22 cellular contexts compared by ENCODE assay signal in the genomic region with DNA sequence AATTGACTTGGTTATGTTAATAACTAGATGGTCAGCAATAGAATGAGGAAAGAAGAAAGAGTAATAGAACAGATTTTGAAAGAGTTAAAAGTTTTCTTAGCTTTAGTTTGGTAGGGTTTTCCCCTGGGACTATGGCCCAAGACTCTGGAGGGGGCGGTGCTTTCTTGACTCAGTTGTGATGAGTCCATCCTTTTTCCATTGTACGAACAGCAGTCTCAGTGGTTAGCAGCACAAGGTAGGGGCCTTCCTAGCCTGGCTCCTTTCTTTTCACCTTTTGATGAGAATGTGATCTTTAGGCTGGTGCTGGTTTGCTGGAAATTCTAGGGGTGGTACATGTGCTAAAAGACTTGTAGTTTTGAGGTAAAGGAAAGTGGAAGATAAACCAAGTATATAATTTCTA. TPM values are rescaled to one million over a fixed set of nuclear protein-coding genes. Genes with fewer than 3 reads are reported as not detected.
A peak's percentile ranks its signal among the peaks of the same experiment; 100 is the strongest.
DNase-seq lines count a peak whose midpoint lies in the region; ATAC-seq and TF ChIP-seq lines count a peak whose summit lies in the region.
"Had no signal": no experiment of that assay in that cellular context is flagged by ENCODE, and none has a peak within 500 bp of the region (broad histone marks: within the 10 kb centered on the region; RNA-seq: fewer than 3 reads in every experiment).

No MANE protein-coding gene starts in this region.

- peak overlapping the region; percentile 33 to 49 for H3K27ac Mint-ChIP-seq in natural killer cell
- H3K27ac Mint-ChIP-seq in natural killer cell treated with Interleukin-12 subunit alpha and Interleukin-12 subunit beta and Interleukin-15 and Interleukin-18, amount 100 ng/mL, for 72 hours: peak overlapping the region in 1 of 2 donors; percentile 4
- H3K27ac Mint-ChIP-seq in activated T-cell treated with anti-CD3 and anti-CD28 coated beads, Interleukin-2, amount 50 U/mL, for 72 hours: peak overlapping the region; percentile 58
- no peak overlapping the region for H3K27ac Mint-ChIP-seq in stimulated activated naive CD8-positive, alpha-beta T cell treated with anti-CD3 and anti-CD28 coated beads, Interleukin-15, amount 100 ng/mL, for 72 hours
- H3K27ac Mint-ChIP-seq: activated T-helper 1 cell treated with anti-CD3 and anti-CD28 coated beads, Interleukin-12 subunit alpha, Interleukin-12 subunit beta, Interleukin-2, Interleukin-4 antibody, amounts not matched to agents 30 ng/mL and 10 ng/mL and 1 ng/mL, durations not matched to agents 14 hours and 24 hours and 36 hours; nephron had no signal

- WGBS in upper lobe of left lung, 2 donors: 81 to 92% methylated on average over 2 of the region's 2 CpGs

- intact Hi-C loops in natural killer cell (cut with micrococcal nuclease): no loop called here

- TF ChIP-seq CTCF in natural killer cell (IDR thresholded peaks at IDR 0.05): no peak
- no peak for TF ChIP-seq CTCF in upper lobe of left lung (IDR thresholded peaks at IDR 0.05)

- no peak overlapping the region for H3K4me3 Mint-ChIP-seq in natural killer cell
- no peak overlapping the region for H3K4me3 Mint-ChIP-seq in natural killer cell treated with Interleukin-12 subunit alpha and Interleukin-12 subunit beta and Interleukin-15 and Interleukin-18, amount 100 ng/mL, for 72 hours
- peak overlapping the region; percentile 25 to 39 for H3K4me3 Mint-ChIP-seq in activated T-cell treated with anti-CD3 and anti-CD28 coated beads, Interleukin-2, amount 50 U/mL, for 72 hours
- peak overlapping the region; percentile 3 to 33 for H3K4me3 Mint-ChIP-seq in stimulated activated naive CD8-positive, alpha-beta T cell treated with anti-CD3 and anti-CD28 coated beads, Interleukin-15, amount 100 ng/mL, for 72 hours
- H3K4me3 Mint-ChIP-seq: activated T-helper 1 cell treated with anti-CD3 and anti-CD28 coated beads, Interleukin-12 subunit alpha, Interleukin-12 subunit beta, Interleukin-2, Interleukin-4 antibody, amounts not matched to agents 30 ng/mL and 10 ng/mL and 1 ng/mL, durations not matched to agents 14 hours and 24 hours and 36 hours; immature natural killer cell; nephron had no signal

- H3K36me3 Mint-ChIP-seq in natural killer cell: no peaks in the 10 kb centered on the region
- H3K36me3 Mint-ChIP-seq in natural killer cell treated with Interleukin-12 subunit alpha and Interleukin-12 subunit beta and Interleukin-15 and Interleukin-18, amount 100 ng/mL, for 72 hours: peaks cover 35% of the 10 kb centered on the region
- peaks cover 44 to 75% of the 10 kb centered on the region in 2 donors for H3K36me3 Mint-ChIP-seq in activated T-cell treated with anti-CD3 and anti-CD28 coated beads, Interleukin-2, amount 50 U/mL, for 72 hours (ENCODE audit: insufficient read depth in 2 of 2)

- peaks cover 0 to 29% (median 16%) of the 10 kb centered on the region in 4 donors for H3K9me3 ChIP-seq in upper lobe of left lung
- H3K9me3 ChIP-seq: sigmoid colon, transverse colon had no signal

- H3K27me3 ChIP-seq in upper lobe of left lung: no peaks in the 10 kb centered on the region
- H3K27me3 ChIP-seq: dorsolateral prefrontal cortex, left lung, sigmoid colon, transverse colon had no signal

- H3K36me3 ChIP-seq in upper lobe of left lung: peaks cover 0 to 25% (median 11%) of the 10 kb centered on the region in 4 donors
- H3K36me3 ChIP-seq: transverse colon had no signal

- H3K4me1 Mint-ChIP-seq in natural killer cell: peaks cover 40 to 43% of the 10 kb centered on the region in 2 donors
- H3K4me1 Mint-ChIP-seq in natural killer cell treated with Interleukin-12 subunit alpha and Interleukin-12 subunit beta and Interleukin-15 and Interleukin-18, amount 100 ng/mL, for 72 hours (ENCODE audit: low read depth in 2 of 2): peaks cover 36 to 37% of the 10 kb centered on the region in 2 donors
- peaks cover 58% of the 10 kb centered on the region for H3K4me1 Mint-ChIP-seq in activated T-cell treated with anti-CD3 and anti-CD28 coated beads, Interleukin-2, amount 50 U/mL, for 72 hours (ENCODE audit: low read depth)
- H3K4me1 Mint-ChIP-seq in stimulated activated naive CD8-positive, alpha-beta T cell treated with anti-CD3 and anti-CD28 coated beads, Interleukin-15, amount 100 ng/mL, for 72 hours: peaks cover 73% of the 10 kb centered on the region

- no peaks in the 10 kb centered on the region for H3K27me3 Mint-ChIP-seq in natural killer cell (ENCODE audit: low read depth in 2 of 2)
- no peaks in the 10 kb centered on the region for H3K27me3 Mint-ChIP-seq in natural killer cell treated with Interleukin-12 subunit alpha and Interleukin-12 subunit beta and Interleukin-15 and Interleukin-18, amount 100 ng/mL, for 72 hours
- no peaks in the 10 kb centered on the region for H3K27me3 Mint-ChIP-seq in activated T-cell treated with anti-CD3 and anti-CD28 coated beads, Interleukin-2, amount 50 U/mL, for 72 hours (ENCODE audit: low read depth)
- no peaks in the 10 kb centered on the region for H3K27me3 Mint-ChIP-seq in stimulated activated naive CD8-positive, alpha-beta T cell treated with anti-CD3 and anti-CD28 coated beads, Interleukin-15, amount 100 ng/mL, for 72 hours

- no peak overlapping the region for H3K4me3 ChIP-seq in upper lobe of left lung
- H3K4me3 ChIP-seq: dorsolateral prefrontal cortex, left lung, sigmoid colon, transverse colon had no signal

- ATAC-seq in natural killer cell (no peak), upper lobe of left lung (ENCODE audit: low FRiP score in 2 of 2) (no peak)
- no peak for ATAC-seq in natural killer cell treated with Interleukin-12 subunit alpha and Interleukin-12 subunit beta and Interleukin-15 and Interleukin-18, amount 100 ng/mL, for 72 hours
- ATAC-seq in activated T-cell treated with anti-CD3 and anti-CD28 coated beads, Interleukin-2, amount 50 U/mL, for 72 hours (replicated peaks in 1 of 2): peak; percentile 53 to 64
- ATAC-seq in stimulated activated naive CD8-positive, alpha-beta T cell treated with anti-CD3 and anti-CD28 coated beads, Interleukin-15, amount 100 ng/mL, for 72 hours: peak; percentile 82
- ATAC-seq: left lung had no signal

- DNase-seq in natural killer cell (no peak), NCI-H526 treated with DMSO at 0.1 percent for 48 hours (lab: John Stamatoyannopoulos, UW) (no peak), upper lobe of left lung (no peak), NCI-H2029 treated with DMSO at 0.1 percent for 48 hours (lab: John Stamatoyannopoulos, UW) (no peak)
- no peak for DNase-seq in natural killer cell treated with Interleukin-12 subunit alpha and Interleukin-12 subunit beta and Interleukin-15 and Interleukin-18, amount 100 ng/mL, for 72 hours (ENCODE audit: low spot score)
- DNase-seq in activated T-cell treated with anti-CD3 and anti-CD28 coated beads, Interleukin-2, amount 50 U/mL, for 72 hours: peak; percentile 32 to 44
- peak; percentile 52 to 64 for DNase-seq in stimulated activated CD4-positive, alpha-beta T cell treated with anti-CD3 and anti-CD28 coated beads, Interleukin-2, amount 100 ng/mL, for 24 hours
- DNase-seq in stimulated activated naive CD8-positive, alpha-beta T cell treated with anti-CD3 and anti-CD28 coated beads, Interleukin-15, amount 100 ng/mL, for 72 hours: peak in 1 of 2 donors; percentile 55
- DNase-seq: aorta; central memory CD4-positive, alpha-beta T cell; DND-41; dorsolateral prefrontal cortex; GOT3; immature natural killer cell; left lung; NCI-H1436 treated with DMSO at 0.1 percent for 48 hours; NCI-H69; sigmoid colon; transverse colon had no signal

- H3K4me1 ChIP-seq in upper lobe of left lung: peaks cover 0 to 6% (median under 1%) of the 10 kb centered on the region in 4 donors
- H3K4me1 ChIP-seq: parathyroid adenoma had no signal

- no peaks in the 10 kb centered on the region for H3K9me3 Mint-ChIP-seq in natural killer cell
- peaks cover 6% of the 10 kb centered on the region for H3K9me3 Mint-ChIP-seq in natural killer cell treated with Interleukin-12 subunit alpha and Interleukin-12 subunit beta and Interleukin-15 and Interleukin-18, amount 100 ng/mL, for 72 hours
- H3K9me3 Mint-ChIP-seq in activated T-cell treated with anti-CD3 and anti-CD28 coated beads, Interleukin-2, amount 50 U/mL, for 72 hours: peaks cover 8 to 14% of the 10 kb centered on the region in 2 donors
- H3K9me3 Mint-ChIP-seq in stimulated activated naive CD8-positive, alpha-beta T cell treated with anti-CD3 and anti-CD28 coated beads, Interleukin-15, amount 100 ng/mL, for 72 hours: peaks cover 24 to 37% of the 10 kb centered on the region in 2 donors

- TF ChIP-seq EP300 in upper lobe of left lung (IDR thresholded peaks at IDR 0.05): no peak

- no peak for TF ChIP-seq POLR2A in upper lobe of left lung (IDR thresholded peaks at IDR 0.05)

- H3K27ac ChIP-seq in upper lobe of left lung: no peak overlapping the region
- H3K27ac ChIP-seq: left lung, parathyroid adenoma, sigmoid colon, transverse colon had no signal

RNA-seq across cellular contexts. Expression of gene ZNF506, which starts 38.8 kb away (rescaled TPM):
- total RNA-seq in natural killer cell (10 to 100 TPM; 35.0 to 62.8 (median 44.0) TPM), upper lobe of left lung (10 to 100 TPM; 13.2 to 47.1 (median 19.1) TPM)
- total RNA-seq in natural killer cell treated with Interleukin-12 subunit alpha and Interleukin-12 subunit beta and Interleukin-15 and Interleukin-18, amount 100 ng/mL, for 72 hours: 10 to 100 TPM; 21.1 to 37.9 TPM
- 10 to 100 TPM; 66.0 to 68.9 TPM for total RNA-seq in activated T-cell treated with anti-CD3 and anti-CD28 coated beads, Interleukin-2, amount 50 U/mL, for 72 hours

RNA-seq across cellular contexts. Expression of gene ZNF14, which starts 49.9 kb away (rescaled TPM):
- total RNA-seq in natural killer cell (10 to 100 TPM; 12.7 to 18.6 (median 14.0) TPM), upper lobe of left lung (10 to 100 TPM in 2 of 6 donors, 1 to 10 TPM in 4; 4.7 to 13.6 (median 5.1) TPM)
- 1 to 10 TPM; 5.4 to 6.7 TPM for total RNA-seq in natural killer cell treated with Interleukin-12 subunit alpha and Interleukin-12 subunit beta and Interleukin-15 and Interleukin-18, amount 100 ng/mL, for 72 hours
- 10 to 100 TPM in 1 of 2 donors, 1 to 10 TPM in 1; 9.1 to 12.1 TPM for total RNA-seq in activated T-cell treated with anti-CD3 and anti-CD28 coated beads, Interleukin-2, amount 50 U/mL, for 72 hours

Comparison
In these comparisons a context has a peak if more than half of its experiments do, and no peak if none do; other contexts are left out.
1. ATAC-seq: peak in activated T-cell treated with anti-CD3 and anti-CD28 coated beads, Interleukin-2, amount 50 U/mL, for 72 hours (2 of 2) and stimulated activated naive CD8-positive, alpha-beta T cell treated with anti-CD3 and anti-CD28 coated beads, Interleukin-15, amount 100 ng/mL, for 72 hours (single experiment); none in natural killer cell (0 of 3), natural killer cell treated with Interleukin-12 subunit alpha and Interleukin-12 subunit beta and Interleukin-15 and Interleukin-18, amount 100 ng/mL, for 72 hours (0 of 2) and upper lobe of left lung (0 of 2).
2. DNase-seq: peak in activated T-cell treated with anti-CD3 and anti-CD28 coated beads, Interleukin-2, amount 50 U/mL, for 72 hours (2 of 2) and stimulated activated CD4-positive, alpha-beta T cell treated with anti-CD3 and anti-CD28 coated beads, Interleukin-2, amount 100 ng/mL, for 24 hours (2 of 2); none in natural killer cell (single experiment), natural killer cell treated with Interleukin-12 subunit alpha and Interleukin-12 subunit beta and Interleukin-15 and Interleukin-18, amount 100 ng/mL, for 72 hours (single experiment), NCI-H526 treated with DMSO at 0.1 percent for 48 hours (single experiment), upper lobe of left lung (0 of 2) and NCI-H2029 treated with DMSO at 0.1 percent for 48 hours (single experiment).
3. H3K27ac Mint-ChIP-seq: peak in natural killer cell (2 of 2) and activated T-cell treated with anti-CD3 and anti-CD28 coated beads, Interleukin-2, amount 50 U/mL, for 72 hours (single experiment); none in stimulated activated naive CD8-positive, alpha-beta T cell treated with anti-CD3 and anti-CD28 coated beads, Interleukin-15, amount 100 ng/mL, for 72 hours (0 of 2).
4. H3K4me3 Mint-ChIP-seq: peak in activated T-cell treated with anti-CD3 and anti-CD28 coated beads, Interleukin-2, amount 50 U/mL, for 72 hours (2 of 2) and stimulated activated naive CD8-positive, alpha-beta T cell treated with anti-CD3 and anti-CD28 coated beads, Interleukin-15, amount 100 ng/mL, for 72 hours (2 of 2); none in natural killer cell (single experiment) and natural killer cell treated with Interleukin-12 subunit alpha and Interleukin-12 subunit beta and Interleukin-15 and Interleukin-18, amount 100 ng/mL, for 72 hours (single experiment).